In the genomic region with DNA sequence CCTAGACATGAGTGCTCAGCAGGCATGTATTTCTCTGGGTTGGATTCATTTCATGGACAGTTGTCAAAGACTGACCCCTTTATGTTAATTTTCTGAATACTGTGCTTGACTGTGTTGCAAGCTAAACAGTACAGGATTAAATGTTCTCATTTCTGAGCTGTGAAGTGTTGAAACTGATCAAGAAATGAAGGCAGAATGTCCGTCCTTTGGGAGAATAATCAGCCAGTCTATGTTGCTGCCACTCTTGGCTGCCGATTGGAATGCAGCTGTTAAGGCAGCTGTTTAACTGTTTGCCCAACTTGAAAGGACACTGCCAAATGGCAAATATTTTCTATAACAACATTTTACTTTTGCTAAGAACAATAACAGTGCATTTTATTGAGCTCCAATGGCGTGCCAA, we compare ENCODE assay signal across 24 cellular contexts.
DNase-seq lines count a peak whose midpoint lies in the region; ATAC-seq and TF ChIP-seq lines count a peak whose summit lies in the region.
"Had no signal": no experiment of that assay in that cellular context is flagged by ENCODE, and none has a peak within 500 bp of the region (broad histone marks: within the 10 kb centered on the region; RNA-seq: fewer than 3 reads in every experiment).

No MANE protein-coding gene starts in this region.

- no peak for DNase-seq in GM23248
- DNase-seq in SJCRH30 = peak; percentile 37 to 67
- peak; percentile 27 for DNase-seq in inferior parietal cortex (ENCODE audit: extremely low spot score)
- DNase-seq in stimulated activated naive B cell treated with anti-CD40 and anti-IgM and Interleukin-4, amounts not matched to agents 10 μg/mL and 1 μg/mL and 100 μg/mL, for 72 hours = no peak
- DNase-seq in DMS153 treated with DMSO at 0.1 percent for 48 hours (lab: John Stamatoyannopoulos, UW; ENCODE audit: unreplicated experiment) = no peak
- DNase-seq in NCI-H226 = no peak
- DNase-seq: ACHN; activated naive CD8-positive, alpha-beta T cell treated with anti-CD3 and anti-CD28 coated beads for 36 hours; activated T-cell treated with anti-CD3 and anti-CD28 coated beads, Interleukin-2, amount 50 U/mL, for 72 hours; brain microvascular endothelial cell; cortex of kidney; DMS 273 treated with DMSO at 0.1 percent for 48 hours; foreskin fibroblast; NCI-H1436 treated with DMSO at 0.1 percent for 48 hours; NCI-H2171 treated with DMSO at 0.1 percent for 48 hours; pancreas; spleen; stimulated activated CD4-positive, alpha-beta T cell treated with anti-CD3 and anti-CD28 coated beads, Interleukin-4, amount 100 ng/mL, for 4 hours; T1000 had no signal

- H3F3A ChIP-seq in GM23248 (ENCODE audit: insufficient read depth) = no peaks in the 10 kb centered on the region

- ATAC-seq in stimulated activated naive B cell treated with anti-CD40 and anti-IgM and Interleukin-4, amounts not matched to agents 10 μg/mL and 1 μg/mL and 100 μg/mL, for 72 hours (replicated peaks) = no peak
- ATAC-seq in HG03442 (IDR thresholded peaks at IDR 0.05; ENCODE audit: unreplicated experiment) = no peak
- ATAC-seq: activated CD4-positive, CD25-positive, alpha-beta regulatory T cell treated with anti-CD3 and anti-CD28 coated beads, Interleukin-2, amount 50 U/mL, for 24 hours; activated T-cell treated with anti-CD3 and anti-CD28 coated beads, Interleukin-2, amount 50 U/mL, for 72 hours had no signal

- no peaks in the 10 kb centered on the region for H3K36me3 Mint-ChIP-seq in stimulated activated naive B cell treated with anti-CD40 and anti-IgM and Interleukin-4, amounts not matched to agents 10 μg/mL and 1 μg/mL and 100 μg/mL, for 72 hours
- H3K36me3 Mint-ChIP-seq: activated naive CD8-positive, alpha-beta T cell treated with anti-CD3 and anti-CD28 coated beads for 36 hours had no signal

- H2AFZ ChIP-seq in GM23248 = peak overlapping the region; percentile 21; the same call in 1 of the 2 replicates
- peak overlapping the region; percentile 16 for H2AFZ ChIP-seq in parathyroid adenoma

- WGBS in GM23248 (ENCODE audit: low coverage in 1 of 2, low lambda C conversion rate in 2 of 2, missing lambda C conversion rate in 2 of 2), 2 experiments = 5 to 12% methylated on average over 3 of the region's 3 CpGs

- H3K27me3 Mint-ChIP-seq in stimulated activated naive B cell treated with anti-CD40 and anti-IgM and Interleukin-4, amounts not matched to agents 10 μg/mL and 1 μg/mL and 100 μg/mL, for 72 hours = peaks cover 0 to 6% of the 10 kb centered on the region in 2 donors

- H3K27ac ChIP-seq in GM23248 (no peak overlapping the region), SJCRH30 (no peak overlapping the region), parathyroid adenoma (no peak overlapping the region)
- H3K27ac ChIP-seq: brain microvascular endothelial cell, C4-2B, pancreas, spleen had no signal

- H3K9me2 ChIP-seq in GM23248 (ENCODE audit: insufficient read depth) = no peaks in the 10 kb centered on the region

- in situ Hi-C loops in GM23248 (cut with MboI) = loop anchor here (10.0 kb wide), 1 partner anchor 202 kb away; the partner anchor contains the start of gene CD164

- no peaks in the 10 kb centered on the region for H3K9me3 ChIP-seq in GM23248 (ENCODE audit: low read depth)
- no peaks in the 10 kb centered on the region for H3K9me3 ChIP-seq in SJCRH30 (replicated peaks)
- no peaks in the 10 kb centered on the region for H3K9me3 ChIP-seq in parathyroid adenoma (ENCODE audit: control insufficient read depth, low read length)
- H3K9me3 ChIP-seq: pancreas had no signal

- peaks cover 11% of the 10 kb centered on the region; the same call in 1 of the 2 replicates for H3K27me3 ChIP-seq in GM23248 (replicated peaks; ENCODE audit: insufficient read depth)
- no peaks in the 10 kb centered on the region for H3K27me3 ChIP-seq in SJCRH30
- no peaks in the 10 kb centered on the region for H3K27me3 ChIP-seq in parathyroid adenoma (ENCODE audit: control insufficient read depth, insufficient read depth, low read length)
- H3K27me3 ChIP-seq: pancreas had no signal

- peaks cover 6 to 17% of the 10 kb centered on the region in 2 donors for H3K4me1 Mint-ChIP-seq in stimulated activated naive B cell treated with anti-CD40 and anti-IgM and Interleukin-4, amounts not matched to agents 10 μg/mL and 1 μg/mL and 100 μg/mL, for 72 hours
- H3K4me1 Mint-ChIP-seq: activated naive CD8-positive, alpha-beta T cell treated with anti-CD3 and anti-CD28 coated beads for 36 hours had no signal

- no peaks in the 10 kb centered on the region for H3K9me3 Mint-ChIP-seq in stimulated activated naive B cell treated with anti-CD40 and anti-IgM and Interleukin-4, amounts not matched to agents 10 μg/mL and 1 μg/mL and 100 μg/mL, for 72 hours
- H3K9me3 Mint-ChIP-seq: activated naive CD8-positive, alpha-beta T cell treated with anti-CD3 and anti-CD28 coated beads for 36 hours; activated T-cell treated with anti-CD3 and anti-CD28 coated beads, Interleukin-2, amount 50 U/mL, for 72 hours had no signal

- H4K20me1 ChIP-seq in GM23248 (ENCODE audit: insufficient read depth) = no peaks in the 10 kb centered on the region

- no peaks in the 10 kb centered on the region; the same call in 1 of the 2 replicates for H3K4me1 ChIP-seq in GM23248 (ENCODE audit: insufficient read depth)
- peaks cover 11% of the 10 kb centered on the region for H3K4me1 ChIP-seq in SJCRH30
- H3K4me1 ChIP-seq in parathyroid adenoma = no peaks in the 10 kb centered on the region

- no peak overlapping the region for H3K9ac ChIP-seq in GM23248
- H3K9ac ChIP-seq in parathyroid adenoma = no peak overlapping the region

- H3K4me3 Mint-ChIP-seq in stimulated activated naive B cell treated with anti-CD40 and anti-IgM and Interleukin-4, amounts not matched to agents 10 μg/mL and 1 μg/mL and 100 μg/mL, for 72 hours = no peak overlapping the region
- H3K4me3 Mint-ChIP-seq: activated naive CD8-positive, alpha-beta T cell treated with anti-CD3 and anti-CD28 coated beads for 36 hours; activated T-cell treated with anti-CD3 and anti-CD28 coated beads, Interleukin-2, amount 50 U/mL, for 72 hours had no signal

- H3K36me3 ChIP-seq in GM23248 (ENCODE audit: low read depth) (no peaks in the 10 kb centered on the region), SJCRH30 (no peaks in the 10 kb centered on the region), parathyroid adenoma (ENCODE audit: control insufficient read depth, insufficient read depth, low read length) (no peaks in the 10 kb centered on the region)
- H3K36me3 ChIP-seq: brain microvascular endothelial cell, pancreas, spleen had no signal

- no peak overlapping the region for H3K27ac Mint-ChIP-seq in stimulated activated naive B cell treated with anti-CD40 and anti-IgM and Interleukin-4, amounts not matched to agents 10 μg/mL and 1 μg/mL and 100 μg/mL, for 72 hours
- H3K27ac Mint-ChIP-seq: activated naive CD8-positive, alpha-beta T cell treated with anti-CD3 and anti-CD28 coated beads for 36 hours; activated T-cell treated with anti-CD3 and anti-CD28 coated beads, Interleukin-2, amount 50 U/mL, for 72 hours had no signal

- TF ChIP-seq CTCF in parathyroid adenoma (IDR thresholded peaks at IDR 0.05) = no peak

- H3K79me2 ChIP-seq in GM23248 (ENCODE audit: insufficient read depth) (no peaks in the 10 kb centered on the region), parathyroid adenoma (no peaks in the 10 kb centered on the region)

- H3K4me3 ChIP-seq in GM23248 = no peak overlapping the region
- H3K4me3 ChIP-seq in SJCRH30 = no peak overlapping the region
- no peak overlapping the region for H3K4me3 ChIP-seq in parathyroid adenoma (ENCODE audit: low read depth, low read length)
- H3K4me3 ChIP-seq: GM12878, pancreas, spleen had no signal

- no peak overlapping the region for H3K4me2 ChIP-seq in GM23248 (ENCODE audit: unreplicated experiment)
- H3K4me2 ChIP-seq in parathyroid adenoma (ENCODE audit: low read length) = no peak overlapping the region

Comparison
In these comparisons a context has a peak if more than half of its experiments do, and no peak if none do; other contexts are left out.
1. DNase-seq: peak in SJCRH30 (2 of 2) and inferior parietal cortex (single experiment); none in GM23248 (single experiment), stimulated activated naive B cell treated with anti-CD40 and anti-IgM and Interleukin-4, amounts not matched to agents 10 μg/mL and 1 μg/mL and 100 μg/mL, for 72 hours (single experiment), DMS153 treated with DMSO at 0.1 percent for 48 hours (single experiment) and NCI-H226 (single experiment).